8 cellular contexts compared by ENCODE assay signal in the genomic region with DNA sequence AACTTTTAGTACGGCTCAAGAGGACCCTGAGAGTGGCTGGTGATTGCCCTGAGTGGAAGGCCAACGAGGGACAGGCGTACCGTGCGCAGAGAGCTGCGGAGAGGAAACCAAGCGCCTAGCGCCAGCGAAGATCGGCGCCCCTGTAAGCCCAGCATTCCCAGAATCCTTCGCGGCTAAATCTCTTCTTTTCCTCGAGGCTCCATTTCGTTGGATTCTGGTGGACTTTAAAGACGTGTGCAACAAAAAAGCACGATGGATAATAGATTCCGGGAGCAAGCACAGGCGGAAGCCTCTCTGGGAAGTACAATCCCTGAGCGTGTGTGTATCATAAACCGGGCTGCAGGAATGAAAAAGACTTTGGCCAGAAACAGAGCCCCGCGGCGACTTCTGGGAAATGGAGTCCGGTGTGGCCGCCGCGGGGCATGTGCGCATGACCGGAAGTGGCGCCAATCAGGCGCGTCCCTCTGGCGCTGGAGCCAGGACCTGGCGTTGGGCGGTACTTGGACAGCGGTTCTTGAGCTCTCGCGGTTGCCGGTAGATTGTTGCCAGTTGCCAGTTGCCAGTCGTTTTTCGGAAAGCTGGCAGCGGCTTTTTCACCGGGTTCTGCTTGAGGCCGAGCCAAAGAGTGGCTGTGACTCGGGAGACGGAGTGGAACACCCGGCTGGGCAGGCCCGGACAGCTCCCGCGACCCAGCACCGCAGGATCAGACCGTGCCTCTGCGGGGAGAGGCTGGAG. TPM values are rescaled to one million over a fixed set of nuclear protein-coding genes. Genes with fewer than 3 reads are reported as not detected.
DNase-seq lines count a peak whose midpoint lies in the region; ATAC-seq and TF ChIP-seq lines count a peak whose summit lies in the region.

A gene (plus strand): TSS at position 449 of the 735 bp plus-strand sequence. CDS start 406 bp downstream, outside the sequence.

- peaks cover 9 to 30% (median 18%) of the 10 kb centered on the region in 11 experiments for H3K36me3 ChIP-seq in BLaER1 treated with 17β-estradiol and CSF1 and Interleukin-3, amounts not matched to agents 10 nM and 100 nM
- H3K36me3 ChIP-seq in colonic mucosa, result no peaks in the 10 kb centered on the region

- intact Hi-C loops in colonic mucosa (cut with DNase I), result no loop called here

- peak within 1 kb of the TSS; percentile 76 to 90 (median 84) for H3K27ac ChIP-seq in BLaER1 treated with 17β-estradiol and CSF1 and Interleukin-3, amounts not matched to agents 10 nM and 100 nM
- H3K27ac ChIP-seq in colonic mucosa, result peak within 1 kb of the TSS; percentile 95
- H3K27ac ChIP-seq in layer of hippocampus (ENCODE audit: low read depth, low read length), result peak within 1 kb of the TSS; percentile 96

- ATAC-seq in GM19372 (IDR thresholded peaks at IDR 0.05; ENCODE audit: low read depth, unreplicated experiment) (peak; percentile 86), HG03520 (IDR thresholded peaks at IDR 0.05; ENCODE audit: unreplicated experiment) (peak; percentile 77)

- peak within 1 kb of the TSS; percentile 79 to 93 (median 87) for H3K4me3 ChIP-seq in BLaER1 treated with 17β-estradiol and CSF1 and Interleukin-3, amounts not matched to agents 10 nM and 100 nM
- peak within 1 kb of the TSS; percentile 99 for H3K4me3 ChIP-seq in colonic mucosa

- peak within 1 kb of the TSS; percentile 87 to 99 (median 97) for H3K4me2 ChIP-seq in BLaER1 treated with 17β-estradiol and CSF1 and Interleukin-3, amounts not matched to agents 10 nM and 100 nM

- no peak for TF ChIP-seq CTCF in colonic mucosa (IDR thresholded peaks at IDR 0.05)

- DNase-seq in NCI-H526 treated with DMSO at 0.1 percent for 48 hours (lab: John Stamatoyannopoulos, UW) (peak; percentile 65), colonic mucosa (peak; percentile 94)
- peak; percentile 95 for DNase-seq in activated CD4-positive, alpha-beta T cell treated with anti-CD3 and anti-CD28 coated beads for 48 hours
- DNase-seq in stimulated activated CD4-positive, alpha-beta T cell treated with anti-CD3 and anti-CD28 coated beads, Interleukin-1b, Interleukin-23, amount 100 ng/mL, for 1 hour (ENCODE audit: low read depth in 2 of 2), result peak; percentile 69 to 79

- peaks cover 5 to 48% (median 23%) of the 10 kb centered on the region in 11 experiments; a peak in 13 of 22 replicates for H4K20me1 ChIP-seq in BLaER1 treated with 17β-estradiol and CSF1 and Interleukin-3, amounts not matched to agents 10 nM and 100 nM

- peaks cover 38 to 66% (median 40%) of the 10 kb centered on the region in 10 experiments for H3K4me1 ChIP-seq in BLaER1 treated with 17β-estradiol and CSF1 and Interleukin-3, amounts not matched to agents 10 nM and 100 nM
- H3K4me1 ChIP-seq in colonic mucosa, result peaks cover 22% of the 10 kb centered on the region

- H3K27me3 ChIP-seq in BLaER1 treated with 17β-estradiol and CSF1 and Interleukin-3, amounts not matched to agents 10 nM and 100 nM, result no peaks in the 10 kb centered on the region
- H3K27me3 ChIP-seq in colonic mucosa (no peaks in the 10 kb centered on the region), layer of hippocampus (ENCODE audit: control insufficient read depth, insufficient read depth, low read length) (no peaks in the 10 kb centered on the region)

- peak within 1 kb of the TSS; percentile 83 to 91 (median 89) for H3K9ac ChIP-seq in BLaER1 treated with 17β-estradiol and CSF1 and Interleukin-3, amounts not matched to agents 10 nM and 100 nM
- H3K9ac ChIP-seq in colonic mucosa (ENCODE audit: low read depth in 2 of 2, low read length in 2 of 2), result peak within 1 kb of the TSS; percentile 89 to 90

- H3K9me3 ChIP-seq in BLaER1 treated with 17β-estradiol and CSF1 and Interleukin-3, amounts not matched to agents 10 nM and 100 nM (replicated peaks in 1 of 11), result no peaks in the 10 kb centered on the region
- no peaks in the 10 kb centered on the region for H3K9me3 ChIP-seq in colonic mucosa

RNA-seq across cellular contexts. Expression of the gene that starts here (rescaled TPM):
- 1 to 10 TPM; 5.8 to 6.4 TPM for total RNA-seq in colonic mucosa

Comparison
In these comparisons a context has a peak if more than half of its experiments do, and no peak if none do; other contexts are left out.
1. Peak in every context shown above with its lines: DNase-seq, ATAC-seq, H3K4me3 ChIP-seq and H3K27ac ChIP-seq.